9 cellular contexts compared by ENCODE assay signal in genomic region chr17:18185832-18186231, GRCh38. TPM values are rescaled to one million over a fixed set of nuclear protein-coding genes. Genes with fewer than 3 reads are reported as not detected.
DNase-seq lines count a peak whose midpoint lies in the region; ATAC-seq and TF ChIP-seq lines count a peak whose summit lies in the region.
"Had no signal": no experiment of that assay in that cellular context is flagged by ENCODE, and none has a peak within 500 bp of the region (broad histone marks: within the 10 kb centered on the region; RNA-seq: fewer than 3 reads in every experiment).

No MANE protein-coding gene starts in this region.

- peak overlapping the region; percentile 99 for H3K27ac Mint-ChIP-seq in activated T-cell treated with anti-CD3 and anti-CD28 coated beads, Interleukin-2, amount 50 U/mL, for 24 hours
- H3K27ac Mint-ChIP-seq in activated naive CD8-positive, alpha-beta T cell treated with anti-CD3 and anti-CD28 coated beads, Interleukin-2, amount 50 U/mL, for 24 hours = peak overlapping the region; percentile 92

- H3K27me3 ChIP-seq in thyroid gland = no peaks in the 10 kb centered on the region

- peak overlapping the region; percentile 95 for H3K4me3 Mint-ChIP-seq in activated T-cell treated with anti-CD3 and anti-CD28 coated beads, Interleukin-2, amount 50 U/mL, for 24 hours
- H3K4me3 Mint-ChIP-seq in activated naive CD8-positive, alpha-beta T cell treated with anti-CD3 and anti-CD28 coated beads, Interleukin-2, amount 50 U/mL, for 24 hours = peak overlapping the region; percentile 96

- no peak for TF ChIP-seq POLR2A in thyroid gland (IDR thresholded peaks at IDR 0.05)

- H3K4me1 Mint-ChIP-seq in activated T-cell treated with anti-CD3 and anti-CD28 coated beads, Interleukin-2, amount 50 U/mL, for 24 hours (ENCODE audit: low read depth) = peaks cover 71% of the 10 kb centered on the region
- H3K4me1 Mint-ChIP-seq in activated naive CD8-positive, alpha-beta T cell treated with anti-CD3 and anti-CD28 coated beads, Interleukin-2, amount 50 U/mL, for 24 hours = peaks cover 77% of the 10 kb centered on the region

- no peaks in the 10 kb centered on the region for H3K27me3 Mint-ChIP-seq in activated T-cell treated with anti-CD3 and anti-CD28 coated beads, Interleukin-2, amount 50 U/mL, for 24 hours
- H3K27me3 Mint-ChIP-seq in activated naive CD8-positive, alpha-beta T cell treated with anti-CD3 and anti-CD28 coated beads, Interleukin-2, amount 50 U/mL, for 24 hours = peaks cover 3% of the 10 kb centered on the region

- intact Hi-C loops in thyroid gland (cut with DNase I) = no loop called here

- H3K36me3 ChIP-seq in thyroid gland = no peaks in the 10 kb centered on the region

- H3K9me3 Mint-ChIP-seq in activated T-cell treated with anti-CD3 and anti-CD28 coated beads, Interleukin-2, amount 50 U/mL, for 24 hours = no peaks in the 10 kb centered on the region
- H3K9me3 Mint-ChIP-seq in activated naive CD8-positive, alpha-beta T cell treated with anti-CD3 and anti-CD28 coated beads, Interleukin-2, amount 50 U/mL, for 24 hours = no peaks in the 10 kb centered on the region

- TF ChIP-seq CTCF in thyroid gland (IDR thresholded peaks at IDR 0.05) = no peak

- WGBS in thyroid gland, 2 donors = 34 to 38% methylated on average over 5 of the region's 5 CpGs

- ATAC-seq in activated naive CD8-positive, alpha-beta T cell treated with anti-CD3 and anti-CD28 coated beads, Interleukin-2, amount 50 U/mL, for 24 hours = no peak
- no peak for ATAC-seq in HG03457 (IDR thresholded peaks at IDR 0.05; ENCODE audit: unreplicated experiment)

- no peaks in the 10 kb centered on the region for H3K9me3 ChIP-seq in thyroid gland

- H3K4me1 ChIP-seq in thyroid gland = peaks cover 63 to 66% of the 10 kb centered on the region in 2 donors

- H3K4me3 ChIP-seq in thyroid gland (replicated peaks in 1 of 3) = peak overlapping the region; percentile 4 to 97 (median 6)

- peaks cover 67% of the 10 kb centered on the region for H3K36me3 Mint-ChIP-seq in activated T-cell treated with anti-CD3 and anti-CD28 coated beads, Interleukin-2, amount 50 U/mL, for 24 hours (ENCODE audit: low read depth)
- peaks cover 51% of the 10 kb centered on the region for H3K36me3 Mint-ChIP-seq in activated naive CD8-positive, alpha-beta T cell treated with anti-CD3 and anti-CD28 coated beads, Interleukin-2, amount 50 U/mL, for 24 hours (ENCODE audit: low read depth)

- H3K27ac ChIP-seq in thyroid gland = peak overlapping the region in 2 of 3 donors; percentile 50 to 97

- no peak for DNase-seq in activated T-cell treated with anti-CD3 and anti-CD28 coated beads, Interleukin-2, amount 50 U/mL, for 24 hours
- DNase-seq in activated T-cell treated with anti-CD3 and anti-CD28 coated beads for 4 hours (no peak), kidney tubule cell (ENCODE audit: low spot score) (peak; percentile 34), thyroid gland (no peak), NCI-H2227 (lab: John Stamatoyannopoulos, UW; ENCODE audit: unreplicated experiment) (no peak)
- DNase-seq in activated naive CD8-positive, alpha-beta T cell treated with anti-CD3 and anti-CD28 coated beads, Interleukin-2, amount 50 U/mL, for 24 hours = no peak
- no peak for DNase-seq in effector CD8-positive, alpha-beta T cell (lab: John Stamatoyannopoulos, UW)
- DNase-seq: activated gamma-delta T cell had no signal

RNA-seq across cellular contexts. Expression of gene ALKBH5, which starts 2.2 kb away (rescaled TPM):
- 100 to 1,000 TPM; 123 to 169 (median 159) TPM for total RNA-seq in thyroid gland

RNA-seq across cellular contexts. Expression of gene LLGL1, which starts 39.6 kb away (rescaled TPM):
- total RNA-seq in thyroid gland = 10 to 100 TPM; 14.5 to 19.4 (median 17.5) TPM
